In the genomic region with DNA sequence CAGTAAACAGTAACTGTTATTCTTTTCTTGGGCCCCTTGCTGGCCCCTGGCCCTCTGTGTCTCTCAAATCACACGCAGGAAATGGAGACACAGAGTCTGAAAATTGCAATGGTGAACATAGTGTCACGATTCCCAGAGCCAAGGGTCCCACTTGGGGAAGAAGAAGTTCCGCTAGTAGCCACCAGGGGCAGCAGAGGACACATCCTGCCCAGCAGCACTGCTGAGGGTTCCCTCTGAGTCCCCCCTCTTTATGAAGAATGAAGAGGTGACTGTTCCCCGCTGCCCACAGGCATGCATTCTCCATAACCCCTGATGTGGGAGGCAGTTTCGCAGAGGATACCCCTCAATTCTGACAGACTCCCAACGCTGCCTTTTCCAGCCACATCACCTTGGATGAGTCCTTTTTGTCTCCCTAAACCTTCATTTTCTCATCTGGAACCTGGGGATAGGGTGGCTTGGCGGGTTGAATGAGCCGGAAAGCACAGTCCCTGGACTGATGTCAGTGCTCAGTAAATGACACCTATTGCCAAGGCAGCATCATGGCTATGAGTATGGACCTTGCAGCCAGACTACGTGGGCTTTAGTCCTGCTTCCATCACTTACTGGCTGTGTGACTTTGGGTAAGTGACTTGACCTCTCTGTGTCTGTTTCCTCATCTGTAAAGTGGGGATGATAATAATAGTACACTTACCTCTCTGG, we compare ENCODE assay signal across 8 cellular contexts.
DNase-seq lines count a peak whose midpoint lies in the region; ATAC-seq and TF ChIP-seq lines count a peak whose summit lies in the region.

No MANE protein-coding gene starts in this region.

- DNase-seq in NCI-H1930 (lab: John Stamatoyannopoulos, UW) (peak; percentile 15 to 31), activated T-cell treated with anti-CD3 and anti-CD28 coated beads for 24 hours (ENCODE audit: low read depth) (peak; percentile 20), foreskin melanocyte (peak; percentile 36), posterior cingulate gyrus (peak in 6 of 10 donors; percentile 42 to 87 (median 64))

- H3K27ac ChIP-seq in 22Rv1, result no peak overlapping the region

- TF ChIP-seq CTCF in 22Rv1 (IDR thresholded peaks at IDR 0.05), result peak; percentile 93
- TF ChIP-seq CTCF in GM12872 (IDR thresholded peaks at IDR 0.05; ENCODE audit: insufficient read depth, low read depth, low read length), result peak; percentile 97

- intact Hi-C loops in posterior cingulate gyrus (cut with DNase I), result loop anchor here (5.0 kb wide), 1 partner anchor 132 kb away; no protein-coding TSS in a partner anchor

- ATAC-seq in GM19351 (IDR thresholded peaks at IDR 0.05; ENCODE audit: unreplicated experiment) (no peak), HG03521 (IDR thresholded peaks at IDR 0.05; ENCODE audit: unreplicated experiment) (no peak)
